Comparison of ENCODE assay signal across 10 cellular contexts in the genomic region with DNA sequence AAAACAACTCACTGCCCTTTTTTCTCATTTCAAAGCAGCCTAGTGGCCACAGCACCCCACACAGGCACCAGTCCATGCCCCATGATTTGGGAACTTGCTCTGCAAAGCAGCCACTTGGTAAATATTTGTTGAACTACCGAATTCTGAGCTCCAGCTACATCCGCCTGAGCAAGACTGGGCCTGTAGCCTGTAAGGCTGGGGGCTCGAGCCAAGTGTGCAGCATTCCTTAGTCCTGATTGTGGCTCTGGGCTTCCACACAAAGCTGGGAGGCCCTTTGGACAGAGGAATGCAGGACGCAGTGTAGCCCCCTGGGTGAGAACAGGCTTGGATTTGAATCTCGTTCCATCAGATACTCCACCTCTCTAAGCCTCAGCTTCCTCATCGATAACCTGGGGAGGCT.
DNase-seq lines count a peak whose midpoint lies in the region; ATAC-seq and TF ChIP-seq lines count a peak whose summit lies in the region.
"Had no signal": no experiment of that assay in that cellular context is flagged by ENCODE, and none has a peak within 500 bp of the region (broad histone marks: within the 10 kb centered on the region; RNA-seq: fewer than 3 reads in every experiment).

No MANE protein-coding gene starts in this region.

- no peaks in the 10 kb centered on the region for H3K27me3 ChIP-seq in heart right ventricle

- CTCF ChIA-PET in HEK293T (lab: Yijun Ruan, JAX): no interaction called here

- peaks cover 0 to 39% (median 12%) of the 10 kb centered on the region in 9 donors for H3K4me1 ChIP-seq in heart right ventricle

- in situ Hi-C loops in astrocyte of the spinal cord (cut with HindIII; ENCODE audit: low sequenced_read_pairs): no loop called here

- no peaks in the 10 kb centered on the region for H3K9me3 ChIP-seq in heart right ventricle

- H3K27ac ChIP-seq in heart right ventricle: peak overlapping the region in 8 of 10 donors; percentile 4 to 51 (median 22)

- WGBS in heart right ventricle, 2 donors: 54 to 61% methylated on average over 6 of the region's 6 CpGs

- POLR2A ChIA-PET in HEK293T (lab: Yijun Ruan, JAX): no interaction called here

- peak; percentile 86 for DNase-seq in AG10803 (ENCODE audit: low read depth)
- peak; percentile 69 for DNase-seq in astrocyte of the spinal cord (ENCODE audit: low read depth, low spot score)
- peak in 1 of 2 donors; percentile 50 for DNase-seq in heart right ventricle
- DNase-seq in sciatic nerve (ENCODE audit: low spot score): no peak
- no peak for DNase-seq in HEK293T (ENCODE audit: extremely low spot score)
- no peak for DNase-seq in HuH-7 (ENCODE audit: low spot score)
- no peak for DNase-seq in retina
- no peak for DNase-seq in 8988T
- DNase-seq: dermis blood vessel endothelial cell, HFFc6 had no signal

- H3K4me3 ChIP-seq in AG10803 (ENCODE audit: low read length) (no peak overlapping the region), astrocyte of the spinal cord (ENCODE audit: low read depth, low read length) (no peak overlapping the region), heart right ventricle (no peak overlapping the region)

- peaks cover 0 to 69% (median 21%) of the 10 kb centered on the region in 9 donors for H3K36me3 ChIP-seq in heart right ventricle

- intact Hi-C loops in heart right ventricle (cut with DNase I) (loop anchor here in 1 of 10 donors (10.0 kb wide), 1 partner anchor 119 kb away; the partner anchor contains the start of gene SPRED2), sciatic nerve (cut with DNase I) (no loop called here)

- ATAC-seq in heart right ventricle (peak in 7 of 8 donors; percentile 38 to 88 (median 73)), sciatic nerve (peak; percentile 70)

- no peak for TF ChIP-seq CTCF in AG10803 (conservative IDR thresholded peaks at IDR 0.05; ENCODE audit: low read length)
- TF ChIP-seq CTCF in astrocyte of the spinal cord (IDR thresholded peaks at IDR 0.05; ENCODE audit: low read depth, low read length): no peak
- no peak for TF ChIP-seq CTCF in heart right ventricle (IDR thresholded peaks at IDR 0.05)

TF ChIP-seq in HEK293T, 16 proteins besides CTCF, POLR2A, EP300 and RAD21:
- no peak for TF ChIP-seq FOXM1 (IDR thresholded peaks at IDR 0.05; ENCODE audit: borderline replicate concordance)
- no peak for TF ChIP-seq PKNOX1 (IDR thresholded peaks at IDR 0.05)
- no peak for TF ChIP-seq ARNT (IDR thresholded peaks at IDR 0.05)
- TF ChIP-seq FOXA1 (IDR thresholded peaks at IDR 0.05): no peak
- no peak for TF ChIP-seq LEF1 (IDR thresholded peaks at IDR 0.05; ENCODE audit: borderline replicate concordance)
- no peak for TF ChIP-seq TARDBP (IDR thresholded peaks at IDR 0.05)
- no peak for TF ChIP-seq L3MBTL2 (conservative IDR thresholded peaks at IDR 0.05)
- TF ChIP-seq HDGF (IDR thresholded peaks at IDR 0.05; ENCODE audit: borderline replicate concordance): no peak
- TF ChIP-seq FOXK2 (IDR thresholded peaks at IDR 0.05): no peak
- TF ChIP-seq BHLHE40 (IDR thresholded peaks at IDR 0.05; ENCODE audit: borderline replicate concordance): no peak
- no peak for TF ChIP-seq ZNF384 (IDR thresholded peaks at IDR 0.05)
- TF ChIP-seq NFRKB (IDR thresholded peaks at IDR 0.05): no peak
- TF ChIP-seq CTBP1 (IDR thresholded peaks at IDR 0.05; ENCODE audit: borderline replicate concordance): no peak
- no peak for TF ChIP-seq SUZ12 (IDR thresholded peaks at IDR 0.05)

Comparison
In these comparisons a context has a peak if more than half of its experiments do, and no peak if none do; other contexts are left out.
1. DNase-seq: peak in AG10803 (single experiment) and astrocyte of the spinal cord (single experiment); none in sciatic nerve (single experiment), HEK293T (single experiment), HuH-7 (single experiment), retina (single experiment) and 8988T (single experiment).